ENCODE assay signal across 14 cellular contexts in the genomic region with DNA sequence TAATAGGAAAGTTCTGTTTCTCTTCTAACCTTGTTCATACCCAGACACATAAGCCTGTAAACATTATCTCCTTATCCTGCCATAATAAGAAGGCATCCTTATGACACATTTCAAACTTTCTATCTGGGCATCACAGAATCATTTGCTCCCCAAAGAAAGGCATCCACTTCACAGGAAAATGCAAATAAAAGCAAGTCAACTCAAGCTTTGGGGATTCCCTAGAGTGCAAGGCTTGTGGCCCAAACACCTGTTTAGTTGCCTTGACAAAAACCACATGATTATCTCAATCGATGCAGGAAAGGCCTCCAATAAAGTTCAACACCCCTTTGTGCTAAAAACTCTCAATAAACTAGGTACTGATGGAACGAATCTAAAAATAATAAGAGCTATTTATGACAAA.
DNase-seq lines count a peak whose midpoint lies in the region; ATAC-seq and TF ChIP-seq lines count a peak whose summit lies in the region.
"Had no signal": no experiment of that assay in that cellular context is flagged by ENCODE, and none has a peak within 500 bp of the region (broad histone marks: within the 10 kb centered on the region; RNA-seq: fewer than 3 reads in every experiment).

No MANE protein-coding gene starts in this region.

- H3K36me3 Mint-ChIP-seq in CD4-positive, alpha-beta memory T cell, result no peaks in the 10 kb centered on the region

- no peak overlapping the region for H3K4me3 ChIP-seq in GM06990 (replicated peaks; ENCODE audit: low read depth, low read length)
- H3K4me3 ChIP-seq in CD4-positive, alpha-beta memory T cell (ENCODE audit: low read length in 2 of 2), result no peak overlapping the region
- H3K4me3 ChIP-seq: sigmoid colon, SK-N-MC had no signal

- H3K4me1 Mint-ChIP-seq in CD4-positive, alpha-beta memory T cell, result no peaks in the 10 kb centered on the region

- H3K36me3 ChIP-seq in GM06990 (ENCODE audit: control insufficient read depth, insufficient read depth, low read length), result no peaks in the 10 kb centered on the region
- no peaks in the 10 kb centered on the region for H3K36me3 ChIP-seq in CD4-positive, alpha-beta memory T cell (ENCODE audit: insufficient read depth, low read length)
- H3K36me3 ChIP-seq: sigmoid colon had no signal

- H3K9me3 ChIP-seq in CD4-positive, alpha-beta memory T cell (ENCODE audit: control insufficient read depth in 1 of 2, low read length in 2 of 2), result no peaks in the 10 kb centered on the region
- H3K9me3 ChIP-seq: sigmoid colon had no signal

- TF ChIP-seq CTCF in GM06990 (IDR thresholded peaks at IDR 0.05; ENCODE audit: insufficient read depth, low read length, poor library complexity, severe bottlenecking), result no peak

- peak; percentile 39 for DNase-seq in GM06990 (ENCODE audit: extremely low read depth, insufficient read length)
- no peak for DNase-seq in T1000 (lab: John Stamatoyannopoulos, UW)
- DNase-seq in CD4-positive, alpha-beta memory T cell, result no peak
- no peak for DNase-seq in Right ventricle myocardium inferior (ENCODE audit: missing footprints)
- no peak for DNase-seq in mucosa of gallbladder (ENCODE audit: low spot score)
- DNase-seq: activated CD4-positive, alpha-beta T cell treated with anti-CD3 and anti-CD28 coated beads for 4 hours; activated gamma-delta T cell; caudate nucleus; NCI-H526; sigmoid colon had no signal

- no peaks in the 10 kb centered on the region for H3K4me1 ChIP-seq in CD4-positive, alpha-beta memory T cell (ENCODE audit: insufficient read depth, low read length)
- H3K4me1 ChIP-seq: sigmoid colon had no signal

- CTCF ChIA-PET in CD4-positive, alpha-beta memory T cell (lab: Charles Lee; ENCODE audit: partially characterized antibody), result no interaction called here

- H3K27ac ChIP-seq in CD4-positive, alpha-beta memory T cell (ENCODE audit: low read depth, low read length), result no peak overlapping the region
- H3K27ac ChIP-seq: sigmoid colon, SK-N-MC had no signal

- no peak overlapping the region for H3K4me3 Mint-ChIP-seq in CD4-positive, alpha-beta memory T cell

- ATAC-seq in GM19324 (IDR thresholded peaks at IDR 0.05; ENCODE audit: low FRiP score, unreplicated experiment), result peak; percentile 86
- ATAC-seq in HG02610 (IDR thresholded peaks at IDR 0.05; ENCODE audit: unreplicated experiment), result peak; percentile 97
- peak; percentile 90 for ATAC-seq in HG03280 (IDR thresholded peaks at IDR 0.05; ENCODE audit: unreplicated experiment)
- ATAC-seq in Right ventricle myocardium inferior, result no peak

- peaks cover 0 to 3% of the 10 kb centered on the region in 2 donors for H3K27me3 Mint-ChIP-seq in CD4-positive, alpha-beta memory T cell

- H3K9me3 Mint-ChIP-seq in CD4-positive, alpha-beta memory T cell, result peaks cover 0 to 3% (median 0%) of the 10 kb centered on the region in 8 donors

- intact Hi-C loops in CD4-positive, alpha-beta memory T cell (cut with micrococcal nuclease), result no loop called here
- intact Hi-C loops in Right ventricle myocardium inferior (cut with DNase I), result no loop called here

- H3K27me3 ChIP-seq in GM06990 (replicated peaks; ENCODE audit: control insufficient read depth, insufficient read depth, low read length), result no peaks in the 10 kb centered on the region
- no peaks in the 10 kb centered on the region for H3K27me3 ChIP-seq in CD4-positive, alpha-beta memory T cell (ENCODE audit: insufficient read depth, low read length)
- H3K27me3 ChIP-seq: sigmoid colon had no signal

- POLR2A ChIA-PET in CD4-positive, alpha-beta memory T cell (lab: Charles Lee; ENCODE audit: partially characterized antibody), result no interaction called here

- H3K27ac Mint-ChIP-seq in CD4-positive, alpha-beta memory T cell, result no peak overlapping the region
